ENCODE assay signal across 8 cellular contexts in genomic region chr15:55277116-55277564, GRCh38. TPM values are rescaled to one million over a fixed set of nuclear protein-coding genes. Genes with fewer than 3 reads are reported as not detected.
A peak's percentile ranks its signal among the peaks of the same experiment; 100 is the strongest.
DNase-seq lines count a peak whose midpoint lies in the region; ATAC-seq and TF ChIP-seq lines count a peak whose summit lies in the region.

No MANE protein-coding gene starts in this region.

- 32 to 40% (median 39%) methylated on average over 7 of the region's 7 CpGs for WGBS in ovary, 3 donors

- H3K36me3 Mint-ChIP-seq in effector memory CD8-positive, alpha-beta T cell (ENCODE audit: insufficient read depth): peaks cover 23% of the 10 kb centered on the region

- no peaks in the 10 kb centered on the region for H3K36me3 ChIP-seq in ovary

- peak; percentile 76 for DNase-seq in SKM-1 treated with dmso at 0.1 percent for 144 hours (lab: John Stamatoyannopoulos, UW; ENCODE audit: unreplicated experiment)
- peak; percentile 43 to 55 (median 44) for DNase-seq in effector memory CD8-positive, alpha-beta T cell
- DNase-seq in left lobe of liver (ENCODE audit: low spot score): no peak
- no peak for DNase-seq in ovary
- DNase-seq in DMS114 treated with DMSO at 0.1 percent for 48 hours (lab: John Stamatoyannopoulos, UW; ENCODE audit: unreplicated experiment): no peak
- no peak for DNase-seq in kidney tubule cell (ENCODE audit: low spot score)

- peak; percentile 62 for ATAC-seq in GM18861 (IDR thresholded peaks at IDR 0.05; ENCODE audit: unreplicated experiment)
- ATAC-seq in HG02885 (IDR thresholded peaks at IDR 0.05; ENCODE audit: poor library complexity, unreplicated experiment): peak; percentile 55
- ATAC-seq in effector memory CD8-positive, alpha-beta T cell (replicated peaks): peak; percentile 58
- no peak for ATAC-seq in left lobe of liver

- H3K9me3 Mint-ChIP-seq in effector memory CD8-positive, alpha-beta T cell: no peaks in the 10 kb centered on the region

- H3K4me3 ChIP-seq in ovary: no peak overlapping the region

- H3K27ac ChIP-seq in ovary: no peak overlapping the region

- peak overlapping the region; percentile 68 to 86 for H3K4me3 Mint-ChIP-seq in effector memory CD8-positive, alpha-beta T cell

- H3K27me3 ChIP-seq in ovary: no peaks in the 10 kb centered on the region

- H3K27ac Mint-ChIP-seq in effector memory CD8-positive, alpha-beta T cell: peak overlapping the region; percentile 93 to 97

- H3K4me1 Mint-ChIP-seq in effector memory CD8-positive, alpha-beta T cell (ENCODE audit: low read depth in 2 of 2): peaks cover 67 to 87% of the 10 kb centered on the region in 2 donors

- no peak for TF ChIP-seq POLR2A in ovary (IDR thresholded peaks at IDR 0.05)

- TF ChIP-seq CTCF in ovary (IDR thresholded peaks at IDR 0.05): no peak

- TF ChIP-seq EP300 in ovary (IDR thresholded peaks at IDR 0.05): no peak

- no peaks in the 10 kb centered on the region for H3K27me3 Mint-ChIP-seq in effector memory CD8-positive, alpha-beta T cell

- no peaks in the 10 kb centered on the region for H3K9me3 ChIP-seq in ovary

- intact Hi-C loops in ovary (cut with DNase I): no loop called here

- no peaks in the 10 kb centered on the region for H3K4me1 ChIP-seq in ovary (ENCODE audit: insufficient read depth)

RNA-seq across cellular contexts. Expression of gene RAB27A, which starts 12.5 kb away (rescaled TPM):
- total RNA-seq in left lobe of liver (16.7 TPM), ovary (10 to 100 TPM in 5 of 7 donors, 1 to 10 TPM in 2; 6.8 to 16.2 (median 12.1) TPM)
- 10 to 100 TPM in 1 of 2 donors, 1 to 10 TPM in 1; 5.8 to 38.0 TPM for polyA plus RNA-seq in ovary

RNA-seq across cellular contexts. Expression of gene PIGBOS1, which starts 41.8 kb away (rescaled TPM):
- total RNA-seq in left lobe of liver (7.0 TPM), ovary (10 to 100 TPM in 5 of 7 donors, 1 to 10 TPM in 2; 8.3 to 14.9 (median 11.5) TPM)
- 10 to 100 TPM in 1 of 2 donors, 1 to 10 TPM in 1; 7.5 to 19.8 TPM for polyA plus RNA-seq in ovary

RNA-seq across cellular contexts. Expression of gene PIGB, which starts 41.9 kb away (rescaled TPM):
- total RNA-seq in left lobe of liver (5.4 TPM), ovary (10 to 100 TPM in 3 of 7 donors, 1 to 10 TPM in 4; 5.6 to 11.2 (median 9.7) TPM)
- 10 to 100 TPM in 1 of 2 donors, 1 to 10 TPM in 1; 6.9 to 13.5 TPM for polyA plus RNA-seq in ovary

Comparison
In these comparisons a context has a peak if more than half of its experiments do, and no peak if none do; other contexts are left out.
1. DNase-seq: peak in SKM-1 treated with dmso at 0.1 percent for 144 hours (single experiment) and effector memory CD8-positive, alpha-beta T cell (3 of 3); none in left lobe of liver (single experiment), ovary (0 of 5), DMS114 treated with DMSO at 0.1 percent for 48 hours (single experiment) and kidney tubule cell (single experiment).